ENCODE assay signal across 1 cellular context in genomic region chr22:31240011-31240410, GRCh38.
TF ChIP-seq lines count a peak whose summit lies in the region.

No MANE protein-coding gene starts in this region.

TF ChIP-seq in GM23338, 12 proteins besides CTCF, POLR2A, EP300 and RAD21 (continued from another document):
- TF ChIP-seq, protein P1, sequence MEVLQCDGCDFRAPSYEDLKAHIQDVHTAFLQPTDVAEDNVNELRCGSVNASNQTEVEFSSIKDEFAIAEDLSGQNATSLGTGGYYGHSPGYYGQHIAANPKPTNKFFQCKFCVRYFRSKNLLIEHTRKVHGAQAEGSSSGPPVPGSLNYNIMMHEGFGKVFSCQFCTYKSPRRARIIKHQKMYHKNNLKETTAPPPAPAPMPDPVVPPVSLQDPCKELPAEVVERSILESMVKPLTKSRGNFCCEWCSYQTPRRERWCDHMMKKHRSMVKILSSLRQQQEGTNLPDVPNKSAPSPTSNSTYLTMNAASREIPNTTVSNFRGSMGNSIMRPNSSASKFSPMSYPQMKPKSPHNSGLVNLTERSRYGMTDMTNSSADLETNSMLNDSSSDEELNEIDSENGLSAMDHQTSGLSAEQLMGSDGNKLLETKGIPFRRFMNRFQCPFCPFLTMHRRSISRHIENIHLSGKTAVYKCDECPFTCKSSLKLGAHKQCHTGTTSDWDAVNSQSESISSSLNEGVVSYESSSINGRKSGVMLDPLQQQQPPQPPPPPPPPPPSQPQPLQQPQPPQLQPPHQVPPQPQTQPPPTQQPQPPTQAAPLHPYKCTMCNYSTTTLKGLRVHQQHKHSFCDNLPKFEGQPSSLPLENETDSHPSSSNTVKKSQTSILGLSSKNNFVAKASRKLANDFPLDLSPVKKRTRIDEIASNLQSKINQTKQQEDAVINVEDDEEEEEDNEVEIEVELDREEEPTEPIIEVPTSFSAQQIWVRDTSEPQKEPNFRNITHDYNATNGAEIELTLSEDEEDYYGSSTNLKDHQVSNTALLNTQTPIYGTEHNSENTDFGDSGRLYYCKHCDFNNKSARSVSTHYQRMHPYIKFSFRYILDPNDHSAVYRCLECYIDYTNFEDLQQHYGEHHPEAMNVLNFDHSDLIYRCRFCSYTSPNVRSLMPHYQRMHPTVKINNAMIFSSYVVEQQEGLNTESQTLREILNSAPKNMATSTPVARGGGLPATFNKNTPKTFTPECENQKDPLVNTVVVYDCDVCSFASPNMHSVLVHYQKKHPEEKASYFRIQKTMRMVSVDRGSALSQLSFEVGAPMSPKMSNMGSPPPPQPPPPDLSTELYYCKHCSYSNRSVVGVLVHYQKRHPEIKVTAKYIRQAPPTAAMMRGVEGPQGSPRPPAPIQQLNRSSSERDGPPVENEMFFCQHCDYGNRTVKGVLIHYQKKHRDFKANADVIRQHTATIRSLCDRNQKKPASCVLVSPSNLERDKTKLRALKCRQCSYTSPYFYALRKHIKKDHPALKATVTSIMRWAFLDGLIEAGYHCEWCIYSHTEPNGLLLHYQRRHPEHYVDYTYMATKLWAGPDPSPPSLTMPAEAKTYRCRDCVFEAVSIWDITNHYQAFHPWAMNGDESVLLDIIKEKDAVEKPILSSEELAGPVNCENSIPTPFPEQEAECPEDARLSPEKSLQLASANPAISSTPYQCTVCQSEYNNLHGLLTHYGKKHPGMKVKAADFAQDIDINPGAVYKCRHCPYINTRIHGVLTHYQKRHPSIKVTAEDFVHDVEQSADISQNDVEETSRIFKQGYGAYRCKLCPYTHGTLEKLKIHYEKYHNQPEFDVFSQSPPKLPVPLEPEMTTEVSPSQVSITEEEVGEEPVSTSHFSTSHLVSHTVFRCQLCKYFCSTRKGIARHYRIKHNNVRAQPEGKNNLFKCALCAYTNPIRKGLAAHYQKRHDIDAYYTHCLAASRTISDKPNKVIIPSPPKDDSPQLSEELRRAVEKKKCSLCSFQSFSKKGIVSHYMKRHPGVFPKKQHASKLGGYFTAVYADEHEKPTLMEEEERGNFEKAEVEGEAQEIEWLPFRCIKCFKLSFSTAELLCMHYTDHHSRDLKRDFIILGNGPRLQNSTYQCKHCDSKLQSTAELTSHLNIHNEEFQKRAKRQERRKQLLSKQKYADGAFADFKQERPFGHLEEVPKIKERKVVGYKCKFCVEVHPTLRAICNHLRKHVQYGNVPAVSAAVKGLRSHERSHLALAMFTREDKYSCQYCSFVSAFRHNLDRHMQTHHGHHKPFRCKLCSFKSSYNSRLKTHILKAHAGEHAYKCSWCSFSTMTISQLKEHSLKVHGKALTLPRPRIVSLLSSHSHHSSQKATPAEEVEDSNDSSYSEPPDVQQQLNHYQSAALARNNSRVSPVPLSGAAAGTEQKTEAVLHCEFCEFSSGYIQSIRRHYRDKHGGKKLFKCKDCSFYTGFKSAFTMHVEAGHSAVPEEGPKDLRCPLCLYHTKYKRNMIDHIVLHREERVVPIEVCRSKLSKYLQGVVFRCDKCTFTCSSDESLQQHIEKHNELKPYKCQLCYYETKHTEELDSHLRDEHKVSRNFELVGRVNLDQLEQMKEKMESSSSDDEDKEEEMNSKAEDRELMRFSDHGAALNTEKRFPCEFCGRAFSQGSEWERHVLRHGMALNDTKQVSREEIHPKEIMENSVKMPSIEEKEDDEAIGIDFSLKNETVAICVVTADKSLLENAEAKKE (CRISPR knock-in tag; IDR thresholded peaks at IDR 0.05) = no peak
- TF ChIP-seq, protein P2, sequence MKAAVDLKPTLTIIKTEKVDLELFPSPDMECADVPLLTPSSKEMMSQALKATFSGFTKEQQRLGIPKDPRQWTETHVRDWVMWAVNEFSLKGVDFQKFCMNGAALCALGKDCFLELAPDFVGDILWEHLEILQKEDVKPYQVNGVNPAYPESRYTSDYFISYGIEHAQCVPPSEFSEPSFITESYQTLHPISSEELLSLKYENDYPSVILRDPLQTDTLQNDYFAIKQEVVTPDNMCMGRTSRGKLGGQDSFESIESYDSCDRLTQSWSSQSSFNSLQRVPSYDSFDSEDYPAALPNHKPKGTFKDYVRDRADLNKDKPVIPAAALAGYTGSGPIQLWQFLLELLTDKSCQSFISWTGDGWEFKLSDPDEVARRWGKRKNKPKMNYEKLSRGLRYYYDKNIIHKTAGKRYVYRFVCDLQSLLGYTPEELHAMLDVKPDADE (IDR thresholded peaks at IDR 0.05) = no peak
- no peak for TF ChIP-seq JUNB (IDR thresholded peaks at IDR 0.05; ENCODE audit: unreplicated experiment)
TF ChIP-seq in GM23338: peak in this region for 0.
